In the genomic region with DNA sequence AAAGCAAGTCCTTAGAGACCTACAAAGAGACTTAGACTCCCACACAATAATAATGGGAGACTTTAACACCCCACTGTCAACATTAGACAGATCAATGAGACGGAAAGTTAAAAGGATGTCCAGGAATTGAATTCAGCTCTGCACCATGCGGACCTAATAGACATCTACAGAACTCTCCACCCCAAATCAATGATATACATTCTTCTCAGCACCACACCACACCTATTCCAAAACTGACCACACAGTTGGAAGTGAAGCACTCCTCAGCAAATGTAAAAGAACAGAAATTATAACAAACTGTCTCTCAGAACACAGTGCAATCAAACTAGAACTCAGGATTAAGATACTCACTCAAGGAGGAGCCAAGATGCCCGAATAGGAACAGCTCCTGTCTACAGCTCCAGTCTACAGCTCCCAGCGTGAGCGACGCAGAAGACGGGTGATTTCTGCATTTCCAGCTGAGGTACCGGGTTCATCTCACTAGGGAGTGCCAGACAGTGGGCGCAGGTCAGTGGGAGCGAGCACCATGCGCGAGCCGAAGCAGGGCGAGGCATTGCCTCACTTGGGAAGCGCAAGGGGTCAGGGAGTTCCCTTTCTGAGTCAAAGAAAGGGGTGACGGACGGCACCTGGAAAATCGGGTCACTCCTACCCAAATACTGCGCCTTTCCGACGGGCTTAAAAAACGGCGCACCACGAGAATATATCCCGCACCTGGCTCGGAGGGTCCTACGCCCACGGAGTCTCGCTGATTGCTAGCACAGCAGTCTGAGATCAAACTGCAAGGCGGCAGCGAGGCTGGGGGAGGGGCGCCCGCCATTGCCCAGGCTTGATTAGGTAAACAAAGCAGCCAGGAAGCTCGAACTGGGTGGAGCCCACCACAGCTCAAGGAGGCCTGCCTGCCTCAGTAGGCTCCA, we compare ENCODE assay signal across 8 cellular contexts.
DNase-seq lines count a peak whose midpoint lies in the region; ATAC-seq and TF ChIP-seq lines count a peak whose summit lies in the region.
"Not testable (repeated sequence)": the region's sequence is repeated elsewhere in the genome, so short reads cannot be mapped to it uniquely, and the experiment has no call there.

No MANE protein-coding gene starts in this region.

- peak overlapping the region; percentile 65 to 82 (median 81); a peak in 21 of 22 replicates for H3K9ac ChIP-seq in BLaER1 treated with 17β-estradiol and CSF1 and Interleukin-3, amounts not matched to agents 10 nM and 100 nM
- H3K9ac ChIP-seq in HUES48 (ENCODE audit: low read depth, low read length); smooth muscle cell (ENCODE audit: low read depth): not testable (repeated sequence)

- peak overlapping the region; percentile 60 to 72 (median 67) for H3K4me2 ChIP-seq in BLaER1 treated with 17β-estradiol and CSF1 and Interleukin-3, amounts not matched to agents 10 nM and 100 nM
- H3K4me2 ChIP-seq in smooth muscle cell: peak overlapping the region; percentile 82

- POLR2A ChIA-PET in naive thymus-derived CD4-positive, alpha-beta T cell (lab: Charles Lee): interaction anchor here (1.0 to 2.0 kb wide), 9 partner anchors 8 to 154 kb away, joined by 3 to 17 read pairs (median 4); a partner anchor contains a TSS

- peaks cover 24 to 38% (median 31%) of the 10 kb centered on the region in 11 experiments for H3K9me3 ChIP-seq in BLaER1 treated with 17β-estradiol and CSF1 and Interleukin-3, amounts not matched to agents 10 nM and 100 nM (replicated peaks in 1 of 11)
- not testable (repeated sequence) for H3K9me3 ChIP-seq in HUES48 (ENCODE audit: control insufficient read depth, insufficient read depth, low read length); Peyer's patch; right atrium auricular region; naive thymus-derived CD4-positive, alpha-beta T cell (ENCODE audit: control insufficient read depth in 2 of 3, low read length in 3 of 3); smooth muscle cell (replicated peaks; ENCODE audit: low read depth)

- not testable (repeated sequence) for TF ChIP-seq CTCF in Peyer's patch (IDR thresholded peaks at IDR 0.05); right atrium auricular region (IDR thresholded peaks at IDR 0.05); smooth muscle cell (IDR thresholded peaks at IDR 0.05; ENCODE audit: borderline replicate concordance, insufficient read depth, poor library complexity, severe bottlenecking)

- peak overlapping the region; percentile 82 for H3K4me3 Mint-ChIP-seq in activated T-cell treated with anti-CD3 and anti-CD28 coated beads, Interleukin-2, amount 50 U/mL, for 24 hours
- peak overlapping the region; percentile 98 for H3K4me3 Mint-ChIP-seq in central memory CD8-positive, alpha-beta T cell
- H3K4me3 Mint-ChIP-seq in naive thymus-derived CD4-positive, alpha-beta T cell: peak overlapping the region; percentile 86 to 100 (median 98)

- 7% methylated on average over 29 of the region's 34 CpGs for WGBS in smooth muscle cell (ENCODE audit: low lambda C conversion rate)

- not testable (repeated sequence) for H3K36me3 Mint-ChIP-seq in activated T-cell treated with anti-CD3 and anti-CD28 coated beads, Interleukin-2, amount 50 U/mL, for 24 hours (ENCODE audit: low read depth); central memory CD8-positive, alpha-beta T cell (ENCODE audit: insufficient read depth)
- H3K36me3 Mint-ChIP-seq in naive thymus-derived CD4-positive, alpha-beta T cell: peaks cover 4 to 37% (median 28%) of the 10 kb centered on the region in 5 donors

- not testable (repeated sequence) for H3K27me3 Mint-ChIP-seq in activated T-cell treated with anti-CD3 and anti-CD28 coated beads, Interleukin-2, amount 50 U/mL, for 24 hours; central memory CD8-positive, alpha-beta T cell; naive thymus-derived CD4-positive, alpha-beta T cell

- peak overlapping the region; percentile 81 for H3K27ac Mint-ChIP-seq in activated T-cell treated with anti-CD3 and anti-CD28 coated beads, Interleukin-2, amount 50 U/mL, for 24 hours
- peak overlapping the region; percentile 91 for H3K27ac Mint-ChIP-seq in central memory CD8-positive, alpha-beta T cell (ENCODE audit: low read depth)
- H3K27ac Mint-ChIP-seq in naive thymus-derived CD4-positive, alpha-beta T cell: peak overlapping the region; percentile 82 to 99 (median 94)

- H3K27ac ChIP-seq in BLaER1 treated with 17β-estradiol and CSF1 and Interleukin-3, amounts not matched to agents 10 nM and 100 nM: peak overlapping the region in 10 of 11 experiments; percentile 54 to 84 (median 77); a peak in 20 of 22 replicates
- not testable (repeated sequence) for H3K27ac ChIP-seq in HUES48 (ENCODE audit: low read depth, low read length); smooth muscle cell (ENCODE audit: low read depth)
- H3K27ac ChIP-seq in Peyer's patch: peak overlapping the region in 3 of 4 donors; percentile 50 to 74 (median 52)
- H3K27ac ChIP-seq in right atrium auricular region: peak overlapping the region in 1 of 2 donors; percentile 11
- peak overlapping the region; percentile 57 for H3K27ac ChIP-seq in naive thymus-derived CD4-positive, alpha-beta T cell (ENCODE audit: low read depth, low read length)

- peak overlapping the region; percentile 52 to 73 (median 64) for H3K4me3 ChIP-seq in BLaER1 treated with 17β-estradiol and CSF1 and Interleukin-3, amounts not matched to agents 10 nM and 100 nM
- H3K4me3 ChIP-seq in HUES48 (ENCODE audit: low read depth, low read length): peak overlapping the region; percentile 63
- H3K4me3 ChIP-seq in Peyer's patch: peak overlapping the region; percentile 33 to 46 (median 42)
- H3K4me3 ChIP-seq in right atrium auricular region: peak overlapping the region; percentile 29 to 43
- H3K4me3 ChIP-seq in naive thymus-derived CD4-positive, alpha-beta T cell (ENCODE audit: low read length): peak overlapping the region; percentile 58
- peak overlapping the region; percentile 48 for H3K4me3 ChIP-seq in smooth muscle cell

- H3F3A ChIP-seq in smooth muscle cell (ENCODE audit: low read depth): not testable (repeated sequence)

- not testable (repeated sequence) for H3K79me2 ChIP-seq in smooth muscle cell (ENCODE audit: low read depth)

- ATAC-seq in central memory CD8-positive, alpha-beta T cell (replicated peaks; ENCODE audit: extremely low read depth, poor library complexity, severe bottlenecking): peak; percentile 54
- ATAC-seq in naive thymus-derived CD4-positive, alpha-beta T cell: peak; percentile 47

- CTCF ChIA-PET in naive thymus-derived CD4-positive, alpha-beta T cell (lab: Charles Lee): interaction anchor here (1.4 kb wide), 1 partner anchor 21 kb away, joined by 6 read pairs; no protein-coding TSS in a partner anchor

- peaks cover 26% of the 10 kb centered on the region for H3K4me1 Mint-ChIP-seq in activated T-cell treated with anti-CD3 and anti-CD28 coated beads, Interleukin-2, amount 50 U/mL, for 24 hours (ENCODE audit: low read depth)
- H3K4me1 Mint-ChIP-seq in central memory CD8-positive, alpha-beta T cell: peaks cover 47% of the 10 kb centered on the region
- H3K4me1 Mint-ChIP-seq in naive thymus-derived CD4-positive, alpha-beta T cell: peaks cover 11 to 51% (median 44%) of the 10 kb centered on the region in 7 donors

- DNase-seq in Peyer's patch; right atrium auricular region (ENCODE audit: low spot score); smooth muscle cell (lab: John Stamatoyannopoulos, UW; ENCODE audit: unreplicated experiment): not testable (repeated sequence)
- peak; percentile 42 for DNase-seq in activated T-cell treated with anti-CD3 and anti-CD28 coated beads, Interleukin-2, amount 50 U/mL, for 24 hours
- DNase-seq in central memory CD8-positive, alpha-beta T cell (ENCODE audit: low spot score in 2 of 2): peak in 1 of 2 donors; percentile 12
- peak in 7 of 9 donors; percentile 21 to 60 (median 50) for DNase-seq in naive thymus-derived CD4-positive, alpha-beta T cell

- not testable (repeated sequence) for TF ChIP-seq POLR2A in Peyer's patch (IDR thresholded peaks at IDR 0.05)

- H4K20me1 ChIP-seq in BLaER1 treated with 17β-estradiol and CSF1 and Interleukin-3, amounts not matched to agents 10 nM and 100 nM; smooth muscle cell (ENCODE audit: low read depth): not testable (repeated sequence)

- intact Hi-C loops in naive thymus-derived CD4-positive, alpha-beta T cell (cut with micrococcal nuclease): loop anchor here (2.0 to 10.0 kb wide), 3 partner anchors 105 to 128 kb away; a partner anchor contains a TSS

- peaks cover 0 to 28% (median 20%) of the 10 kb centered on the region in 11 experiments; a peak in 19 of 22 replicates for H3K36me3 ChIP-seq in BLaER1 treated with 17β-estradiol and CSF1 and Interleukin-3, amounts not matched to agents 10 nM and 100 nM
- not testable (repeated sequence) for H3K36me3 ChIP-seq in HUES48 (ENCODE audit: control insufficient read depth, insufficient read depth, low read length); Peyer's patch; right atrium auricular region; naive thymus-derived CD4-positive, alpha-beta T cell (ENCODE audit: control insufficient read depth in 2 of 3, insufficient read depth in 3 of 3, low read length in 3 of 3); smooth muscle cell (ENCODE audit: low read depth)

- H2AFZ ChIP-seq in smooth muscle cell (ENCODE audit: low read depth): peak overlapping the region; percentile 75

- not testable (repeated sequence) for H3K4me1 ChIP-seq in BLaER1 treated with 17β-estradiol and CSF1 and Interleukin-3, amounts not matched to agents 10 nM and 100 nM; HUES48 (ENCODE audit: control insufficient read depth, insufficient read depth, low read length); Peyer's patch; right atrium auricular region; smooth muscle cell (ENCODE audit: low read depth)
- peaks cover 7 to 11% of the 10 kb centered on the region in 2 donors for H3K4me1 ChIP-seq in naive thymus-derived CD4-positive, alpha-beta T cell (ENCODE audit: control insufficient read depth in 2 of 2, insufficient read depth in 2 of 2, low read length in 2 of 2)

- H3K27me3 ChIP-seq in BLaER1 treated with 17β-estradiol and CSF1 and Interleukin-3, amounts not matched to agents 10 nM and 100 nM; HUES48 (ENCODE audit: control insufficient read depth, insufficient read depth, low read length); Peyer's patch; right atrium auricular region; naive thymus-derived CD4-positive, alpha-beta T cell (ENCODE audit: control insufficient read depth in 2 of 2, insufficient read depth in 2 of 2, low read length in 2 of 2); smooth muscle cell (ENCODE audit: low read depth): not testable (repeated sequence)

- not testable (repeated sequence) for H3K9me3 Mint-ChIP-seq in activated T-cell treated with anti-CD3 and anti-CD28 coated beads, Interleukin-2, amount 50 U/mL, for 24 hours; central memory CD8-positive, alpha-beta T cell
- H3K9me3 Mint-ChIP-seq in naive thymus-derived CD4-positive, alpha-beta T cell: peaks cover 0 to 48% (median 10%) of the 10 kb centered on the region in 11 donors
